Comparison of ENCODE assay signal across 13 cellular contexts in the genomic region with DNA sequence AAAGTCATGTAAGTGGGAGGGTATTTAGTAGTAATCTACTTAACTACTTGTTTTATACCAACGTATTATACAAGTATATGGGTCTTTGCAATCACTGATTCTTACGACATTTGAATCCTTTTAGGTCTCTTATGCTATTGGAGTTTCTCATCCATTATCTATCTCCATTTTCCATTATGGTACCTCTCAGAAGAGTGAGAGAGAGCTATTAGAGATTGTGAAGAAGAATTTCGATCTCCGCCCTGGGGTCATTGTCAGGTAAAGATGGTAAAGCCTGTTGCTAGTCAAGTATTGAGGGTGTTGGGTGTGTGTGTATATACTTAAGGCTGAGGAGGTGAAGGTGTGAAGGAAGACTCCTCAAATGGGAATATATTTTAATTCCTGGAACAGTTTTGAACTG. TPM values are rescaled to one million over a fixed set of nuclear protein-coding genes. Genes with fewer than 3 reads are reported as not detected.
DNase-seq lines count a peak whose midpoint lies in the region; ATAC-seq, FAIRE-seq and TF ChIP-seq lines count a peak whose summit lies in the region.
"Had no signal": no experiment of that assay in that cellular context is flagged by ENCODE, and none has a peak within 500 bp of the region (broad histone marks: within the 10 kb centered on the region; RNA-seq: fewer than 3 reads in every experiment).

No MANE protein-coding gene starts in this region.

- BruUV-seq in HepG2 (replicated peaks; lab: Mats Ljungman, UMichigan): no TSS peak

- H3K27ac Mint-ChIP-seq in activated naive CD4-positive, alpha-beta T cell treated with anti-CD3 and anti-CD28 coated beads, Interleukin-2, amount 50 U/mL, for 72 hours: peak overlapping the region; percentile 26 to 90
- peak overlapping the region; percentile 4 for H3K27ac Mint-ChIP-seq in type B pancreatic cell
- H3K27ac Mint-ChIP-seq: CD8-positive, alpha-beta T cell; stimulated activated memory B cell treated with anti-CD40 and anti-IgM and Interleukin-4, amounts not matched to agents 10 μg/mL and 1 μg/mL and 100 μg/mL, for 72 hours had no signal

- ATAC-seq in HepG2: no peak
- no peak for ATAC-seq in right lobe of liver
- ATAC-seq in activated naive CD4-positive, alpha-beta T cell treated with anti-CD3 and anti-CD28 coated beads, Interleukin-2, amount 50 U/mL, for 72 hours: no peak
- no peak for ATAC-seq in HG03378 (IDR thresholded peaks at IDR 0.05; ENCODE audit: unreplicated experiment)
- ATAC-seq in left lung: no peak
- ATAC-seq: CD8-positive, alpha-beta T cell; stimulated activated memory B cell treated with anti-CD40 and anti-IgM and Interleukin-4, amounts not matched to agents 10 μg/mL and 1 μg/mL and 100 μg/mL, for 72 hours had no signal

- no peaks in the 10 kb centered on the region for H3K27me3 Mint-ChIP-seq in type B pancreatic cell
- H3K27me3 Mint-ChIP-seq: stimulated activated memory B cell treated with anti-CD40 and anti-IgM and Interleukin-4, amounts not matched to agents 10 μg/mL and 1 μg/mL and 100 μg/mL, for 72 hours had no signal

- no peak for TF ChIP-seq RAD21 in HepG2 (CRISPR knock-in tag; IDR thresholded peaks at IDR 0.05)

- CTCF ChIA-PET in HepG2 (lab: Yijun Ruan, JAX; ENCODE audit: low intra/inter-chr PET ratio, low total read pairs): no interaction called here

- H3K4me2 ChIP-seq in HepG2 (ENCODE audit: low read depth, low read length): peak overlapping the region; percentile 14; the same call in 1 of the 2 replicates
- H3K4me2 ChIP-seq in mesenchymal stem cell (ENCODE audit: low read length, poor library complexity, severe bottlenecking): no peak overlapping the region

- H4K91ac ChIP-seq in mesenchymal stem cell (ENCODE audit: low read length): no peak overlapping the region

- H3K4me3 Mint-ChIP-seq in type B pancreatic cell: peak overlapping the region; percentile 94
- H3K4me3 Mint-ChIP-seq: CD8-positive, alpha-beta T cell; stimulated activated memory B cell treated with anti-CD40 and anti-IgM and Interleukin-4, amounts not matched to agents 10 μg/mL and 1 μg/mL and 100 μg/mL, for 72 hours had no signal

- POLR2A ChIA-PET in HepG2 (lab: Yijun Ruan, JAX): interaction anchor here (4.1 to 11.7 kb wide), 3 partner anchors 11 to 122 kb away, joined by 16 to 445 read pairs (median 219); a partner anchor contains a TSS

- H3K4me1 ChIP-seq in HepG2 (ENCODE audit: insufficient read depth, low read length) (peaks cover 30% of the 10 kb centered on the region), right lobe of liver (peaks cover 0 to 26% (median 8%) of the 10 kb centered on the region in 4 donors), mesenchymal stem cell (ENCODE audit: control insufficient read depth, insufficient read depth, low read depth, low read length) (no peaks in the 10 kb centered on the region), left lung (peaks cover 17 to 49% of the 10 kb centered on the region in 2 donors)

- H4K20me1 ChIP-seq in HepG2 (ENCODE audit: insufficient read depth, low read length): peaks cover 44% of the 10 kb centered on the region

- H3K4me3 ChIP-seq in HepG2 (replicated peaks in 1 of 3; ENCODE audit: insufficient read depth in 1 of 3, low read depth in 2 of 3, low read length in 3 of 3) (no peak overlapping the region), right lobe of liver (no peak overlapping the region), mesenchymal stem cell (ENCODE audit: insufficient read depth in 1 of 2, low read depth in 1 of 2, low read length in 2 of 2) (peak overlapping the region in 1 of 2 experiments; percentile 98), left lung (peak overlapping the region in 1 of 2 donors; percentile 99)
- H3K4me3 ChIP-seq: lung had no signal

- intact Hi-C loops in HepG2 (cut with micrococcal nuclease; ENCODE audit: unreplicated experiment) (no loop called here), right lobe of liver (cut with DNase I) (no loop called here), left lung (cut with DNase I) (no loop called here)

- no peak overlapping the region for H3K18ac ChIP-seq in mesenchymal stem cell (ENCODE audit: low read depth in 1 of 2, low read length in 2 of 2)

- H3K36me3 ChIP-seq in HepG2 (replicated peaks in 1 of 2; ENCODE audit: control insufficient read depth in 1 of 2, insufficient read depth in 2 of 2, low read length in 2 of 2): peaks cover 13 to 48% of the 10 kb centered on the region in 2 experiments; a peak in 4 of 5 replicates
- peaks cover 15 to 59% (median 36%) of the 10 kb centered on the region in 4 donors for H3K36me3 ChIP-seq in right lobe of liver
- H3K36me3 ChIP-seq in mesenchymal stem cell (ENCODE audit: control insufficient read depth in 1 of 2, insufficient read depth in 2 of 2, low read depth in 1 of 2, low read length in 2 of 2): peaks cover 12 to 67% of the 10 kb centered on the region in 2 experiments
- H3K36me3 ChIP-seq in left lung: peaks cover 5 to 71% of the 10 kb centered on the region in 2 donors

- peaks cover 52 to 65% of the 10 kb centered on the region in 2 donors for H3K36me3 Mint-ChIP-seq in activated naive CD4-positive, alpha-beta T cell treated with anti-CD3 and anti-CD28 coated beads, Interleukin-2, amount 50 U/mL, for 72 hours
- peaks cover 50% of the 10 kb centered on the region for H3K36me3 Mint-ChIP-seq in type B pancreatic cell

- in situ Hi-C loops in HepG2 (cut with HindIII; ENCODE audit: extremely low pct_ligation_motif_present, low pct_unique_long_range_greater_than_20kb): no loop called here

- TF ChIP-seq EP300 in HepG2 (IDR thresholded peaks at IDR 0.05; ENCODE audit: low read depth in 2 of 2, low read length in 2 of 2) (no peak), HepG2 (CRISPR knock-in tag; IDR thresholded peaks at IDR 0.05; ENCODE audit: borderline replicate concordance) (no peak)

- no peaks in the 10 kb centered on the region for H3K9me3 Mint-ChIP-seq in activated naive CD4-positive, alpha-beta T cell treated with anti-CD3 and anti-CD28 coated beads, Interleukin-2, amount 50 U/mL, for 72 hours
- no peaks in the 10 kb centered on the region for H3K9me3 Mint-ChIP-seq in type B pancreatic cell
- H3K9me3 Mint-ChIP-seq: CD8-positive, alpha-beta T cell; stimulated activated memory B cell treated with anti-CD40 and anti-IgM and Interleukin-4, amounts not matched to agents 10 μg/mL and 1 μg/mL and 100 μg/mL, for 72 hours had no signal

- H3K79me2 ChIP-seq in HepG2 (ENCODE audit: insufficient read depth, low read length): peaks cover 45% of the 10 kb centered on the region

- H4K8ac ChIP-seq in mesenchymal stem cell (ENCODE audit: low read length): no peak overlapping the region

- no peak overlapping the region for H2BK120ac ChIP-seq in mesenchymal stem cell (ENCODE audit: low read depth, low read length)

- H2BK15ac ChIP-seq in mesenchymal stem cell (ENCODE audit: low read depth, poor library complexity, severe bottlenecking): no peak overlapping the region

- no peak overlapping the region for H3K9ac ChIP-seq in HepG2 (ENCODE audit: insufficient read depth, low read depth, low read length)
- H3K9ac ChIP-seq in mesenchymal stem cell (ENCODE audit: low read length): peak overlapping the region; percentile 99

- no peak overlapping the region for H3K23ac ChIP-seq in mesenchymal stem cell (ENCODE audit: low read length in 2 of 2)

- H3K27ac ChIP-seq in HepG2 (ENCODE audit: extremely low read length, insufficient read depth, low read length) (no peak overlapping the region), right lobe of liver (no peak overlapping the region), mesenchymal stem cell (ENCODE audit: low read length, poor library complexity, severe bottlenecking) (no peak overlapping the region), left lung (no peak overlapping the region)

- no peak overlapping the region for H3K14ac ChIP-seq in mesenchymal stem cell (ENCODE audit: low read length in 2 of 2)

- H2AFZ ChIP-seq in HepG2 (ENCODE audit: low read length): no peak overlapping the region
- no peak overlapping the region for H2AFZ ChIP-seq in mesenchymal stem cell (ENCODE audit: low read depth, low read length)

- H2AK5ac ChIP-seq in mesenchymal stem cell (ENCODE audit: low read length, severe bottlenecking): no peak overlapping the region

- H2BK5ac ChIP-seq in mesenchymal stem cell (ENCODE audit: low read depth, low read length, poor library complexity, severe bottlenecking): no peak overlapping the region

- TF ChIP-seq CTCF in HepG2 (CRISPR knock-in tag; IDR thresholded peaks at IDR 0.05) (no peak), right lobe of liver (IDR thresholded peaks at IDR 0.05) (no peak), type B pancreatic cell (conservative IDR thresholded peaks at IDR 0.05) (no peak), left lung (IDR thresholded peaks at IDR 0.05) (no peak)

- WGBS in HepG2 (ENCODE audit: low lambda C conversion rate): 92% methylated on average over 4 of the region's 4 CpGs
- WGBS in right lobe of liver (ENCODE audit: insufficient coverage, low coverage, low lambda C conversion rate, missing lambda C conversion rate): 77% methylated on average over 4 of the region's 4 CpGs
- WGBS in mesenchymal stem cell: 99% methylated on average over 2 of the region's 4 CpGs

- H3K79me1 ChIP-seq in mesenchymal stem cell (replicated peaks; ENCODE audit: low read length, poor library complexity, severe bottlenecking): peaks cover 1% of the 10 kb centered on the region

- no peak for FAIRE-seq in HepG2 (lab: Jason Lieb, UNC)

- H3K27me3 ChIP-seq in HepG2 (ENCODE audit: control insufficient read depth in 1 of 2, insufficient read depth in 2 of 2, low read length in 2 of 2) (no peaks in the 10 kb centered on the region; a peak in 1 of 5 replicates), right lobe of liver (no peaks in the 10 kb centered on the region), mesenchymal stem cell (ENCODE audit: control insufficient read depth in 1 of 2, insufficient read depth in 1 of 2, low read length in 2 of 2) (no peaks in the 10 kb centered on the region), left lung (no peaks in the 10 kb centered on the region)

- peaks cover 37% of the 10 kb centered on the region for H3K4me1 Mint-ChIP-seq in type B pancreatic cell (ENCODE audit: unreplicated experiment)

- H2BK12ac ChIP-seq in mesenchymal stem cell (ENCODE audit: low read length in 2 of 2): no peak overlapping the region

- no peaks in the 10 kb centered on the region for H3K9me3 ChIP-seq in HepG2 (ENCODE audit: low read length)
- H3K9me3 ChIP-seq in right lobe of liver: no peaks in the 10 kb centered on the region
- H3K9me3 ChIP-seq in mesenchymal stem cell (ENCODE audit: control insufficient read depth, low read length): no peaks in the 10 kb centered on the region
- no peaks in the 10 kb centered on the region for H3K9me3 ChIP-seq in left lung

- DNase-seq in HepG2 (ENCODE audit: low spot score) (no peak), right lobe of liver (no peak), mesenchymal stem cell (no peak), type B pancreatic cell (ENCODE audit: extremely low spot score, unreplicated experiment) (no peak), HUDEP-2 (lab: John Stamatoyannopoulos, UW; ENCODE audit: unreplicated experiment in 76 of 76) (no peak), left lung (no peak)
- no peak for DNase-seq in activated naive CD4-positive, alpha-beta T cell treated with anti-CD3 and anti-CD28 coated beads, Interleukin-2, amount 50 U/mL, for 72 hours (ENCODE audit: low spot score in 2 of 2)
- DNase-seq: CD8-positive, alpha-beta T cell; foreskin melanocyte; NCI-H1417 treated with DMSO at 0.1 percent for 48 hours had no signal

- TF ChIP-seq POLR2A in HepG2 (IDR thresholded peaks at IDR 0.05; ENCODE audit: insufficient read depth in 1 of 2, low read depth in 2 of 2, low read length in 2 of 2) (no peak), right lobe of liver (IDR thresholded peaks at IDR 0.05) (no peak)

- no peak overlapping the region for H3K4ac ChIP-seq in mesenchymal stem cell (ENCODE audit: low read depth in 1 of 2, low read length in 2 of 2)

RNA-seq across cellular contexts. Expression of a gene that starts 3.8 kb away (rescaled TPM):
- 55.8 and 155 TPM in 2 replicates for total RNA-seq in HepG2 (2016; rRNA removed; fragmentation: Illumina TruSeq; extraction: Trizol)
- total RNA-seq in HepG2 (2016; cell fraction: cytosol; rRNA removed; fragmentation: Illumina TruSeq; extraction: Trizol; ENCODE audit: low read depth): 17.0 and 17.4 TPM in 2 replicates
- total RNA-seq in HepG2 (2016; cell fraction: insoluble cytoplasmic fraction; rRNA removed; fragmentation: Illumina TruSeq; extraction: Trizol): 56.1 and 159 TPM in 2 replicates
- 24.5 and 25.4 TPM in 2 replicates for total RNA-seq in HepG2 (2016; cell fraction: membrane; rRNA removed; fragmentation: Illumina TruSeq; extraction: Trizol)
- total RNA-seq in HepG2 (2016; cell fraction: nucleus; rRNA removed; fragmentation: Illumina TruSeq; extraction: Trizol): 512 and 527 TPM in 2 replicates
- polyA plus RNA-seq in HepG2 (2011; rRNA removed): 331 and 367 TPM in 2 replicates
- 57.6 and 71.2 TPM in 2 replicates for polyA plus RNA-seq in HepG2 (2011; cell fraction: cytosol; rRNA removed)
- polyA plus RNA-seq in HepG2 (2011; cell fraction: nucleus; rRNA removed): 1,062 and 1,322 TPM in 2 replicates
- polyA plus RNA-seq in HepG2 (2012): 226 and 241 TPM in 2 replicates
- 3.7 and 4.3 TPM in 2 replicates for polyA plus RNA-seq in HepG2 (2016; cell fraction: cytosol; fragmentation: Illumina TruSeq; extraction: Trizol; ENCODE audit: low read depth)
- 67.1 and 68.7 TPM in 2 replicates for polyA plus RNA-seq in HepG2 (2016; cell fraction: insoluble cytoplasmic fraction; fragmentation: Illumina TruSeq; extraction: Trizol; ENCODE audit: low read depth)
- 13.5 TPM in 2 replicates for polyA plus RNA-seq in HepG2 (2016; cell fraction: membrane; fragmentation: Illumina TruSeq; extraction: Trizol; ENCODE audit: low read depth)
- polyA plus RNA-seq in HepG2 (2016; cell fraction: nucleus; fragmentation: Illumina TruSeq; extraction: Trizol; ENCODE audit: insufficient read depth, low read depth): 1,060 and 1,066 TPM in 2 replicates
- 260 and 404 TPM in 2 replicates for polyA minus RNA-seq in HepG2 (2011; rRNA and poly(A)+ RNA removed; ENCODE audit: low replicate concordance)
- 43.2 and 67.4 TPM in 2 replicates for polyA minus RNA-seq in HepG2 (2011; cell fraction: cytosol; rRNA and poly(A)+ RNA removed)
- 961 and 1,136 TPM in 2 replicates for polyA minus RNA-seq in HepG2 (2011; cell fraction: nucleus; rRNA and poly(A)+ RNA removed)
- 100 to 1,000 TPM in 3 of 6 experiments, 10 to 100 TPM in 3; 57.8 to 118 (median 102) TPM for total RNA-seq in right lobe of liver
- 100 to 1,000 TPM; 271 to 281 TPM for total RNA-seq in activated naive CD4-positive, alpha-beta T cell treated with anti-CD3 and anti-CD28 coated beads, Interleukin-2, amount 50 U/mL, for 72 hours
- 181 TPM for polyA plus RNA-seq in mesenchymal stem cell (2013, experiment 1 of 2)
- 182 TPM for polyA plus RNA-seq in mesenchymal stem cell (2013, experiment 2 of 2)
- total RNA-seq in type B pancreatic cell (ENCODE audit: low replicate concordance): 209 and 403 TPM in 2 replicates
- total RNA-seq in left lung: 100 to 1,000 TPM; 135 to 194 TPM

RNA-seq across cellular contexts. Expression of a gene that starts 18.5 kb away (rescaled TPM):
- total RNA-seq in HepG2 (2016; rRNA removed; fragmentation: Illumina TruSeq; extraction: Trizol) (51.3 and 103 TPM in 2 replicates), right lobe of liver (100 to 1,000 TPM in 4 of 6 experiments, 10 to 100 TPM in 2; 89.6 to 238 (median 183) TPM), type B pancreatic cell (ENCODE audit: low replicate concordance) (62.6 and 76.2 TPM in 2 replicates), left lung (100 to 1,000 TPM in 1 of 2 donors, 10 to 100 TPM in 1; 71.8 to 126 TPM)
- 17.1 and 22.7 TPM in 2 replicates for total RNA-seq in HepG2 (2016; cell fraction: cytosol; rRNA removed; fragmentation: Illumina TruSeq; extraction: Trizol; ENCODE audit: low read depth)
- total RNA-seq in HepG2 (2016; cell fraction: insoluble cytoplasmic fraction; rRNA removed; fragmentation: Illumina TruSeq; extraction: Trizol): 48.3 and 106 TPM in 2 replicates
- total RNA-seq in HepG2 (2016; cell fraction: membrane; rRNA removed; fragmentation: Illumina TruSeq; extraction: Trizol): 29.4 and 31.6 TPM in 2 replicates
- total RNA-seq in HepG2 (2016; cell fraction: nucleus; rRNA removed; fragmentation: Illumina TruSeq; extraction: Trizol): 105 and 118 TPM in 2 replicates
- 72.5 and 74.9 TPM in 2 replicates for polyA plus RNA-seq in HepG2 (2011; rRNA removed)
- 69.2 and 77.6 TPM in 2 replicates for polyA plus RNA-seq in HepG2 (2011; cell fraction: cytosol; rRNA removed)
- 125 and 131 TPM in 2 replicates for polyA plus RNA-seq in HepG2 (2011; cell fraction: nucleus; rRNA removed)
- 61.2 and 76.7 TPM in 2 replicates for polyA plus RNA-seq in HepG2 (2012)
- 13.3 and 16.7 TPM in 2 replicates for polyA plus RNA-seq in HepG2 (2016; cell fraction: cytosol; fragmentation: Illumina TruSeq; extraction: Trizol; ENCODE audit: low read depth)
- 30.8 and 40.7 TPM in 2 replicates for polyA plus RNA-seq in HepG2 (2016; cell fraction: insoluble cytoplasmic fraction; fragmentation: Illumina TruSeq; extraction: Trizol; ENCODE audit: low read depth)
- 17.3 and 20.9 TPM in 2 replicates for polyA plus RNA-seq in HepG2 (2016; cell fraction: membrane; fragmentation: Illumina TruSeq; extraction: Trizol; ENCODE audit: low read depth)
- 107 and 111 TPM in 2 replicates for polyA plus RNA-seq in HepG2 (2016; cell fraction: nucleus; fragmentation: Illumina TruSeq; extraction: Trizol; ENCODE audit: insufficient read depth, low read depth)
- 104 and 294 TPM in 2 replicates for polyA minus RNA-seq in HepG2 (2011; rRNA and poly(A)+ RNA removed; ENCODE audit: low replicate concordance)
- 49.5 and 52.3 TPM in 2 replicates for polyA minus RNA-seq in HepG2 (2011; cell fraction: cytosol; rRNA and poly(A)+ RNA removed)
- polyA minus RNA-seq in HepG2 (2011; cell fraction: nucleus; rRNA and poly(A)+ RNA removed): 129 and 159 TPM in 2 replicates
- 10 to 100 TPM; 21.2 to 21.5 TPM for total RNA-seq in activated naive CD4-positive, alpha-beta T cell treated with anti-CD3 and anti-CD28 coated beads, Interleukin-2, amount 50 U/mL, for 72 hours
- 39.8 TPM for polyA plus RNA-seq in mesenchymal stem cell (2013, experiment 1 of 2)
- 41.1 TPM for polyA plus RNA-seq in mesenchymal stem cell (2013, experiment 2 of 2)

RNA-seq across cellular contexts. Expression of a gene that starts 34.6 kb away (rescaled TPM):
- total RNA-seq in HepG2 (2016; rRNA removed; fragmentation: Illumina TruSeq; extraction: Trizol): 83.3 and 97.0 TPM in 2 replicates
- 33.0 and 34.9 TPM in 2 replicates for total RNA-seq in HepG2 (2016; cell fraction: cytosol; rRNA removed; fragmentation: Illumina TruSeq; extraction: Trizol; ENCODE audit: low read depth)
- 91.8 and 96.6 TPM in 2 replicates for total RNA-seq in HepG2 (2016; cell fraction: insoluble cytoplasmic fraction; rRNA removed; fragmentation: Illumina TruSeq; extraction: Trizol)
- total RNA-seq in HepG2 (2016; cell fraction: membrane; rRNA removed; fragmentation: Illumina TruSeq; extraction: Trizol): 38.7 and 40.7 TPM in 2 replicates
- total RNA-seq in HepG2 (2016; cell fraction: nucleus; rRNA removed; fragmentation: Illumina TruSeq; extraction: Trizol): 36.3 and 40.3 TPM in 2 replicates
- 151 and 157 TPM in 2 replicates for polyA plus RNA-seq in HepG2 (2011; rRNA removed)
- 149 and 196 TPM in 2 replicates for polyA plus RNA-seq in HepG2 (2011; cell fraction: cytosol; rRNA removed)
- polyA plus RNA-seq in HepG2 (2011; cell fraction: nucleus; rRNA removed): 67.9 and 94.0 TPM in 2 replicates
- 146 and 149 TPM in 2 replicates for polyA plus RNA-seq in HepG2 (2012)
- polyA plus RNA-seq in HepG2 (2016; cell fraction: cytosol; fragmentation: Illumina TruSeq; extraction: Trizol; ENCODE audit: low read depth): 45.1 and 52.0 TPM in 2 replicates
- polyA plus RNA-seq in HepG2 (2016; cell fraction: insoluble cytoplasmic fraction; fragmentation: Illumina TruSeq; extraction: Trizol; ENCODE audit: low read depth): 141 and 157 TPM in 2 replicates
- 48.0 and 51.7 TPM in 2 replicates for polyA plus RNA-seq in HepG2 (2016; cell fraction: membrane; fragmentation: Illumina TruSeq; extraction: Trizol; ENCODE audit: low read depth)
- 89.3 and 90.1 TPM in 2 replicates for polyA plus RNA-seq in HepG2 (2016; cell fraction: nucleus; fragmentation: Illumina TruSeq; extraction: Trizol; ENCODE audit: insufficient read depth, low read depth)
- 33.8 and 60.6 TPM in 2 replicates for polyA minus RNA-seq in HepG2 (2011; rRNA and poly(A)+ RNA removed; ENCODE audit: low replicate concordance)
- polyA minus RNA-seq in HepG2 (2011; cell fraction: cytosol; rRNA and poly(A)+ RNA removed): 17.8 and 20.1 TPM in 2 replicates
- polyA minus RNA-seq in HepG2 (2011; cell fraction: nucleus; rRNA and poly(A)+ RNA removed): 16.2 and 24.6 TPM in 2 replicates
- 100 to 1,000 TPM in 1 of 6 experiments, 10 to 100 TPM in 5; 59.5 to 107 (median 74.5) TPM for total RNA-seq in right lobe of liver
- total RNA-seq in activated naive CD4-positive, alpha-beta T cell treated with anti-CD3 and anti-CD28 coated beads, Interleukin-2, amount 50 U/mL, for 72 hours: 100 to 1,000 TPM; 119 to 135 TPM
- 11.3 TPM for polyA plus RNA-seq in mesenchymal stem cell (2013, experiment 1 of 2)
- 11.9 TPM for polyA plus RNA-seq in mesenchymal stem cell (2013, experiment 2 of 2)
- 62.8 and 157 TPM in 2 replicates for total RNA-seq in type B pancreatic cell (ENCODE audit: low replicate concordance)
- 100 to 1,000 TPM; 176 to 250 TPM for total RNA-seq in left lung

RNA-seq across cellular contexts. Expression of a gene that starts 41.5 kb away (rescaled TPM):
- 7.2 and 9.0 TPM in 2 replicates for total RNA-seq in HepG2 (2016; rRNA removed; fragmentation: Illumina TruSeq; extraction: Trizol)
- total RNA-seq in HepG2 (2016; cell fraction: cytosol; rRNA removed; fragmentation: Illumina TruSeq; extraction: Trizol; ENCODE audit: low read depth): 13.9 and 18.3 TPM in 2 replicates
- 7.1 and 9.2 TPM in 2 replicates for total RNA-seq in HepG2 (2016; cell fraction: insoluble cytoplasmic fraction; rRNA removed; fragmentation: Illumina TruSeq; extraction: Trizol)
- 12.5 and 15.9 TPM in 2 replicates for total RNA-seq in HepG2 (2016; cell fraction: membrane; rRNA removed; fragmentation: Illumina TruSeq; extraction: Trizol)
- 3.2 and 4.0 TPM in 2 replicates for total RNA-seq in HepG2 (2016; cell fraction: nucleus; rRNA removed; fragmentation: Illumina TruSeq; extraction: Trizol)
- 56.7 and 68.6 TPM in 2 replicates for polyA plus RNA-seq in HepG2 (2011; rRNA removed)
- 87.7 and 90.8 TPM in 2 replicates for polyA plus RNA-seq in HepG2 (2011; cell fraction: cytosol; rRNA removed)
- polyA plus RNA-seq in HepG2 (2011; cell fraction: nucleus; rRNA removed): 35.8 and 44.7 TPM in 2 replicates
- polyA plus RNA-seq in HepG2 (2012): 39.4 and 46.3 TPM in 2 replicates
- polyA plus RNA-seq in HepG2 (2016; cell fraction: cytosol; fragmentation: Illumina TruSeq; extraction: Trizol; ENCODE audit: low read depth): 27.3 and 33.3 TPM in 2 replicates
- 20.9 and 22.2 TPM in 2 replicates for polyA plus RNA-seq in HepG2 (2016; cell fraction: insoluble cytoplasmic fraction; fragmentation: Illumina TruSeq; extraction: Trizol; ENCODE audit: low read depth)
- 21.7 and 27.9 TPM in 2 replicates for polyA plus RNA-seq in HepG2 (2016; cell fraction: membrane; fragmentation: Illumina TruSeq; extraction: Trizol; ENCODE audit: low read depth)
- polyA plus RNA-seq in HepG2 (2016; cell fraction: nucleus; fragmentation: Illumina TruSeq; extraction: Trizol; ENCODE audit: insufficient read depth, low read depth): 11.7 and 13.5 TPM in 2 replicates
- polyA minus RNA-seq in HepG2 (2011; rRNA and poly(A)+ RNA removed; ENCODE audit: low replicate concordance): 5.5 and 44.4 TPM in 2 replicates
- polyA minus RNA-seq in HepG2 (2011; cell fraction: cytosol; rRNA and poly(A)+ RNA removed): 7.3 and 9.1 TPM in 2 replicates
- polyA minus RNA-seq in HepG2 (2011; cell fraction: nucleus; rRNA and poly(A)+ RNA removed): 2.0 and 4.9 TPM in 2 replicates
- 10 to 100 TPM; 27.2 to 50.1 (median 34.7) TPM for total RNA-seq in right lobe of liver
- total RNA-seq in activated naive CD4-positive, alpha-beta T cell treated with anti-CD3 and anti-CD28 coated beads, Interleukin-2, amount 50 U/mL, for 72 hours: 10 to 100 TPM; 50.6 to 68.0 TPM
- 23.5 TPM for polyA plus RNA-seq in mesenchymal stem cell (2013, experiment 1 of 2)
- polyA plus RNA-seq in mesenchymal stem cell (2013, experiment 2 of 2): 25.7 TPM
- total RNA-seq in type B pancreatic cell (ENCODE audit: low replicate concordance): 3.4 and 4.4 TPM in 2 replicates
- 10 to 100 TPM; 58.2 to 87.7 TPM for total RNA-seq in left lung

RNA-seq across cellular contexts. Expression of a gene that starts 52.8 kb away (rescaled TPM):
- total RNA-seq in HepG2 (2016; rRNA removed; fragmentation: Illumina TruSeq; extraction: Trizol): 224 and 234 TPM in 2 replicates
- 68.8 and 79.7 TPM in 2 replicates for total RNA-seq in HepG2 (2016; cell fraction: cytosol; rRNA removed; fragmentation: Illumina TruSeq; extraction: Trizol; ENCODE audit: low read depth)
- total RNA-seq in HepG2 (2016; cell fraction: insoluble cytoplasmic fraction; rRNA removed; fragmentation: Illumina TruSeq; extraction: Trizol): 237 and 239 TPM in 2 replicates
- 60.8 and 63.4 TPM in 2 replicates for total RNA-seq in HepG2 (2016; cell fraction: membrane; rRNA removed; fragmentation: Illumina TruSeq; extraction: Trizol)
- 99.4 and 107 TPM in 2 replicates for total RNA-seq in HepG2 (2016; cell fraction: nucleus; rRNA removed; fragmentation: Illumina TruSeq; extraction: Trizol)
- 578 and 594 TPM in 2 replicates for polyA plus RNA-seq in HepG2 (2011; rRNA removed)
- 700 and 712 TPM in 2 replicates for polyA plus RNA-seq in HepG2 (2011; cell fraction: cytosol; rRNA removed)
- 285 and 326 TPM in 2 replicates for polyA plus RNA-seq in HepG2 (2011; cell fraction: nucleus; rRNA removed)
- polyA plus RNA-seq in HepG2 (2012): 240 and 307 TPM in 2 replicates
- 54.1 and 54.2 TPM in 2 replicates for polyA plus RNA-seq in HepG2 (2016; cell fraction: cytosol; fragmentation: Illumina TruSeq; extraction: Trizol; ENCODE audit: low read depth)
- polyA plus RNA-seq in HepG2 (2016; cell fraction: insoluble cytoplasmic fraction; fragmentation: Illumina TruSeq; extraction: Trizol; ENCODE audit: low read depth): 189 and 200 TPM in 2 replicates
- polyA plus RNA-seq in HepG2 (2016; cell fraction: membrane; fragmentation: Illumina TruSeq; extraction: Trizol; ENCODE audit: low read depth): 43.8 and 45.1 TPM in 2 replicates
- polyA plus RNA-seq in HepG2 (2016; cell fraction: nucleus; fragmentation: Illumina TruSeq; extraction: Trizol; ENCODE audit: insufficient read depth, low read depth): 124 and 147 TPM in 2 replicates
- polyA minus RNA-seq in HepG2 (2011; rRNA and poly(A)+ RNA removed; ENCODE audit: low replicate concordance): 200 and 300 TPM in 2 replicates
- 65.6 and 78.5 TPM in 2 replicates for polyA minus RNA-seq in HepG2 (2011; cell fraction: cytosol; rRNA and poly(A)+ RNA removed)
- polyA minus RNA-seq in HepG2 (2011; cell fraction: nucleus; rRNA and poly(A)+ RNA removed): 59.9 and 82.9 TPM in 2 replicates
- total RNA-seq in right lobe of liver: 100 to 1,000 TPM in 2 of 6 experiments, 10 to 100 TPM in 4; 54.5 to 123 (median 66.6) TPM
- 100 to 1,000 TPM; 128 to 163 TPM for total RNA-seq in activated naive CD4-positive, alpha-beta T cell treated with anti-CD3 and anti-CD28 coated beads, Interleukin-2, amount 50 U/mL, for 72 hours
- polyA plus RNA-seq in mesenchymal stem cell (2013, experiment 1 of 2): 229 TPM
- polyA plus RNA-seq in mesenchymal stem cell (2013, experiment 2 of 2): 235 TPM
- total RNA-seq in type B pancreatic cell (ENCODE audit: low replicate concordance): 70.2 and 78.8 TPM in 2 replicates
- total RNA-seq in left lung: 100 to 1,000 TPM; 101 to 107 TPM
